In genomic region chr17:6755281-6755680, GRCh38 we compare ENCODE assay signal across 8 cellular contexts. TPM values are rescaled to one million over a fixed set of nuclear protein-coding genes. Genes with fewer than 3 reads are reported as not detected.
DNase-seq lines count a peak whose midpoint lies in the region; ATAC-seq and TF ChIP-seq lines count a peak whose summit lies in the region.

No MANE protein-coding gene starts in this region.

- peaks cover 49 to 51% of the 10 kb centered on the region in 2 donors for H3K4me1 Mint-ChIP-seq in effector memory CD8-positive, alpha-beta T cell (ENCODE audit: low read depth in 2 of 2)
- peaks cover 60% of the 10 kb centered on the region in 2 donors for H3K4me1 Mint-ChIP-seq in natural killer cell treated with Interleukin-12 subunit alpha and Interleukin-12 subunit beta and Interleukin-15 and Interleukin-18, amount 100 ng/mL, for 72 hours (ENCODE audit: low read depth in 2 of 2)

- peaks cover 41% of the 10 kb centered on the region for H3K36me3 Mint-ChIP-seq in effector memory CD8-positive, alpha-beta T cell (ENCODE audit: insufficient read depth)
- H3K36me3 Mint-ChIP-seq in natural killer cell treated with Interleukin-12 subunit alpha and Interleukin-12 subunit beta and Interleukin-15 and Interleukin-18, amount 100 ng/mL, for 72 hours, result no peaks in the 10 kb centered on the region

- no peaks in the 10 kb centered on the region for H3K27me3 Mint-ChIP-seq in effector memory CD8-positive, alpha-beta T cell
- H3K27me3 Mint-ChIP-seq in natural killer cell treated with Interleukin-12 subunit alpha and Interleukin-12 subunit beta and Interleukin-15 and Interleukin-18, amount 100 ng/mL, for 72 hours, result no peaks in the 10 kb centered on the region

- no peaks in the 10 kb centered on the region for H3K9me3 Mint-ChIP-seq in effector memory CD8-positive, alpha-beta T cell
- H3K9me3 Mint-ChIP-seq in natural killer cell treated with Interleukin-12 subunit alpha and Interleukin-12 subunit beta and Interleukin-15 and Interleukin-18, amount 100 ng/mL, for 72 hours, result no peaks in the 10 kb centered on the region

- H3K4me3 Mint-ChIP-seq in effector memory CD8-positive, alpha-beta T cell, result peak overlapping the region; percentile 93 to 98
- H3K4me3 Mint-ChIP-seq in natural killer cell treated with Interleukin-12 subunit alpha and Interleukin-12 subunit beta and Interleukin-15 and Interleukin-18, amount 100 ng/mL, for 72 hours, result peak overlapping the region; percentile 100

- peak; percentile 18 for DNase-seq in AG09309 (ENCODE audit: low read depth)
- peak; percentile 21 for DNase-seq in LHCN-M2 (ENCODE audit: low read depth)
- no peak for DNase-seq in effector memory CD8-positive, alpha-beta T cell
- no peak for DNase-seq in natural killer cell treated with Interleukin-12 subunit alpha and Interleukin-12 subunit beta and Interleukin-15 and Interleukin-18, amount 100 ng/mL, for 72 hours (ENCODE audit: low spot score)
- DNase-seq in GM20000 (ENCODE audit: low spot score), result no peak
- DNase-seq in NCI-H1694 (lab: John Stamatoyannopoulos, UW), result no peak

- H3K4me3 ChIP-seq in AG09309 (ENCODE audit: control insufficient read depth, low read depth, low read length), result peak overlapping the region; percentile 58

- TF ChIP-seq CTCF in AG09309 (IDR thresholded peaks at IDR 0.05; ENCODE audit: control insufficient read depth, insufficient read depth, low read depth, low read length, missing control alignments), result no peak
- no peak for TF ChIP-seq CTCF in GM20000 (IDR thresholded peaks at IDR 0.05; ENCODE audit: extremely low read depth, missing control alignments)

- peak overlapping the region; percentile 94 to 97 for H3K27ac Mint-ChIP-seq in effector memory CD8-positive, alpha-beta T cell
- H3K27ac Mint-ChIP-seq in natural killer cell treated with Interleukin-12 subunit alpha and Interleukin-12 subunit beta and Interleukin-15 and Interleukin-18, amount 100 ng/mL, for 72 hours, result peak overlapping the region; percentile 97 to 98

- no peak for ATAC-seq in effector memory CD8-positive, alpha-beta T cell (replicated peaks)
- no peak for ATAC-seq in natural killer cell treated with Interleukin-12 subunit alpha and Interleukin-12 subunit beta and Interleukin-15 and Interleukin-18, amount 100 ng/mL, for 72 hours
- ATAC-seq in GM18520 (IDR thresholded peaks at IDR 0.05; ENCODE audit: unreplicated experiment) (no peak), HG02973 (IDR thresholded peaks at IDR 0.05; ENCODE audit: unreplicated experiment) (no peak)

RNA-seq across cellular contexts. Expression of gene XAF1, which starts 0.6 kb away (rescaled TPM):
- total RNA-seq in LHCN-M2 (2014; rRNA removed), result 3.0 and 6.7 TPM in 2 replicates
- polyA plus RNA-seq in LHCN-M2 (2012), result 1.9 TPM
- total RNA-seq in natural killer cell treated with Interleukin-12 subunit alpha and Interleukin-12 subunit beta and Interleukin-15 and Interleukin-18, amount 100 ng/mL, for 72 hours, result 100 to 1,000 TPM in 1 of 2 donors, 10 to 100 TPM in 1; 53.7 to 110 TPM

RNA-seq across cellular contexts. Expression of gene FBXO39, which starts 20.7 kb away (rescaled TPM):
- not detected in 2 replicates for total RNA-seq in LHCN-M2 (2014; rRNA removed)
- 0.06 TPM for polyA plus RNA-seq in LHCN-M2 (2012)
- under 1 TPM; 0.42 to 0.55 TPM for total RNA-seq in natural killer cell treated with Interleukin-12 subunit alpha and Interleukin-12 subunit beta and Interleukin-15 and Interleukin-18, amount 100 ng/mL, for 72 hours

RNA-seq across cellular contexts. Expression of gene SLC13A5, which starts 42.1 kb away (rescaled TPM):
- total RNA-seq in LHCN-M2 (2014; rRNA removed), result not detected in 2 replicates
- polyA plus RNA-seq in LHCN-M2 (2012), result 0.02 TPM
- not detected for total RNA-seq in natural killer cell treated with Interleukin-12 subunit alpha and Interleukin-12 subunit beta and Interleukin-15 and Interleukin-18, amount 100 ng/mL, for 72 hours

Comparison
In these comparisons a context has a peak if more than half of its experiments do, and no peak if none do; other contexts are left out.
1. DNase-seq: peak in AG09309 (single experiment) and LHCN-M2 (single experiment); none in effector memory CD8-positive, alpha-beta T cell (0 of 3), natural killer cell treated with Interleukin-12 subunit alpha and Interleukin-12 subunit beta and Interleukin-15 and Interleukin-18, amount 100 ng/mL, for 72 hours (single experiment), GM20000 (single experiment) and NCI-H1694 (single experiment).